8 cellular contexts compared by ENCODE assay signal in genomic region chr9:136108648-136109266, GRCh38. TPM values are rescaled to one million over a fixed set of nuclear protein-coding genes. Genes with fewer than 3 reads are reported as not detected.
DNase-seq lines count a peak whose midpoint lies in the region; TF ChIP-seq lines count a peak whose summit lies in the region.

No MANE protein-coding gene starts in this region.

- TF ChIP-seq CTCF in left ventricle myocardium inferior (IDR thresholded peaks at IDR 0.05; ENCODE audit: borderline replicate concordance) (no peak), GM10248 (IDR thresholded peaks at IDR 0.05; ENCODE audit: control extremely low read depth, extremely low read depth, low read depth, missing control alignments) (no peak)

- H3K4me1 ChIP-seq in left ventricle myocardium inferior (peaks cover 79% of the 10 kb centered on the region), mesodermal cell (ENCODE audit: control insufficient read depth, insufficient read depth, low read length, poor library complexity, severe bottlenecking) (peaks cover 48% of the 10 kb centered on the region), urinary bladder (ENCODE audit: insufficient read depth) (peaks cover 2% of the 10 kb centered on the region)

- peak overlapping the region; percentile 86 for H3K27ac ChIP-seq in left ventricle myocardium inferior (replicated peaks)
- peak overlapping the region; percentile 32 for H3K27ac ChIP-seq in angular gyrus (ENCODE audit: low read depth, low read length)
- no peak overlapping the region for H3K27ac ChIP-seq in mesodermal cell (ENCODE audit: low read depth, low read length, severe bottlenecking)
- peak overlapping the region; percentile 77 for H3K27ac ChIP-seq in urinary bladder (ENCODE audit: low read depth)

- no peak for DNase-seq in left ventricle myocardium inferior
- DNase-seq in cardiac septum (ENCODE audit: low spot score) = no peak
- no peak for DNase-seq in DMS79 (lab: John Stamatoyannopoulos, UW)
- no peak for DNase-seq in GM10248 (ENCODE audit: extremely low spot score)
- DNase-seq in NCI-H1092 (lab: John Stamatoyannopoulos, UW) = no peak

- H3K9me3 ChIP-seq in left ventricle myocardium inferior (replicated peaks) (no peaks in the 10 kb centered on the region), mesodermal cell (ENCODE audit: control insufficient read depth, low read length) (no peaks in the 10 kb centered on the region)

- POLR2A ChIA-PET in GM10248 (lab: Yijun Ruan, JAX) = no interaction called here

- intact Hi-C loops in left ventricle myocardium inferior (cut with micrococcal nuclease) = no loop called here
- intact Hi-C loops in cardiac septum (cut with DNase I) = loop anchor here (1.0 to 5.0 kb wide), 2 partner anchors 14 to 56 kb away; no protein-coding TSS in a partner anchor

- no peaks in the 10 kb centered on the region for H3K36me3 ChIP-seq in left ventricle myocardium inferior
- peaks cover 6% of the 10 kb centered on the region for H3K36me3 ChIP-seq in mesodermal cell (ENCODE audit: control insufficient read depth, insufficient read depth, low read length)
- no peaks in the 10 kb centered on the region for H3K36me3 ChIP-seq in urinary bladder (ENCODE audit: insufficient read depth)

- H3K4me3 ChIP-seq in left ventricle myocardium inferior = peak overlapping the region; percentile 63
- H3K4me3 ChIP-seq in mesodermal cell (ENCODE audit: extremely low read depth, insufficient read depth, low read length, poor library complexity, severe bottlenecking) = peak overlapping the region; percentile 2
- H3K4me3 ChIP-seq in urinary bladder (ENCODE audit: low read depth, low read length) = no peak overlapping the region

- CTCF ChIA-PET in GM10248 (lab: Yijun Ruan, JAX) = interaction anchor here (0.8 to 4.4 kb wide), 7 partner anchors 9 to 231 kb away, joined by 3 to 30 read pairs (median 5); partner anchors contain the start of gene TMEM250

- H3K27me3 ChIP-seq in left ventricle myocardium inferior (ENCODE audit: low read depth) = no peaks in the 10 kb centered on the region

- WGBS in mesodermal cell (ENCODE audit: insufficient coverage in 2 of 2), 2 experiments = 77 to 87% methylated on average over 20 to 25 of the region's 27 CpGs
- WGBS in urinary bladder = 72% methylated on average over 27 of the region's 27 CpGs

RNA-seq across cellular contexts. Expression of gene TMEM250, which starts 9.9 kb away (rescaled TPM):
- total RNA-seq in left ventricle myocardium inferior (15.1 TPM), cardiac septum (19.8 TPM), urinary bladder (13.6 TPM)
- polyA plus RNA-seq in mesodermal cell (2013, experiment 1 of 2) = 22.4 TPM
- 18.7 TPM for polyA plus RNA-seq in mesodermal cell (2013, experiment 2 of 2)
- 43.1 TPM for polyA plus RNA-seq in urinary bladder

RNA-seq across cellular contexts. Expression of gene NACC2, which starts 13.7 kb away (rescaled TPM):
- 29.5 TPM for total RNA-seq in left ventricle myocardium inferior
- total RNA-seq in cardiac septum = 57.8 TPM
- polyA plus RNA-seq in mesodermal cell (2013, experiment 1 of 2) = 16.2 TPM
- polyA plus RNA-seq in mesodermal cell (2013, experiment 2 of 2) = 14.8 TPM
- 14.9 TPM for total RNA-seq in urinary bladder
- polyA plus RNA-seq in urinary bladder = 54.1 TPM
